Comparison of ENCODE assay signal across 8 cellular contexts in genomic region chr17:62507191-62507836, GRCh38. TPM values are rescaled to one million over a fixed set of nuclear protein-coding genes. Genes with fewer than 3 reads are reported as not detected.
DNase-seq lines count a peak whose midpoint lies in the region; ATAC-seq, FAIRE-seq and TF ChIP-seq lines count a peak whose summit lies in the region.
"Not testable (repeated sequence)": the region's sequence is repeated elsewhere in the genome, so short reads cannot be mapped to it uniquely, and the experiment has no call there.

No MANE protein-coding gene starts in this region.

- H3K4me3 ChIP-seq in A549 = peak overlapping the region; percentile 20; the same call in 1 of the 3 replicates
- H3K4me3 ChIP-seq in OCI-LY3 (ENCODE audit: low read length) = peak overlapping the region; percentile 31; the same call in 1 of the 2 replicates
- not testable (repeated sequence) for H3K4me3 ChIP-seq in fibroblast of villous mesenchyme (ENCODE audit: low read depth, low read length)

- H3K4me2 ChIP-seq in A549 (peak overlapping the region; percentile 69), OCI-LY3 (ENCODE audit: low read length) (peak overlapping the region; percentile 66)

- POLR2A ChIA-PET in A549 (lab: Yijun Ruan, JAX) = interaction anchor here (0.6 kb wide), 1 partner anchor 50 kb away, joined by 3 read pairs; no protein-coding TSS in a partner anchor
- POLR2A ChIA-PET in naive thymus-derived CD8-positive, alpha-beta T cell (lab: Charles Lee) = not testable (repeated sequence)

- H3K79me2 ChIP-seq in OCI-LY3 (ENCODE audit: low read length) = peaks cover 78% of the 10 kb centered on the region

- not testable (repeated sequence) for H2AFZ ChIP-seq in OCI-LY3 (ENCODE audit: low read depth, low read length)

- H3K4me3 Mint-ChIP-seq in activated naive CD4-positive, alpha-beta T cell treated with anti-CD3 and anti-CD28 coated beads, Interleukin-2, amount 50 U/mL, for 24 hours = peak overlapping the region; percentile 9
- H3K4me3 Mint-ChIP-seq in naive thymus-derived CD8-positive, alpha-beta T cell = peak overlapping the region in 9 of 10 donors; percentile 0 to 52 (median 21)

- ATAC-seq in A549 (peak; percentile 44 to 50; a peak in 4 of 6 replicates), GM18508 (IDR thresholded peaks at IDR 0.05; ENCODE audit: insufficient read depth, unreplicated experiment) (peak; percentile 48), GM21423 (IDR thresholded peaks at IDR 0.05; ENCODE audit: unreplicated experiment) (peak; percentile 81), HG03139 (IDR thresholded peaks at IDR 0.05; ENCODE audit: unreplicated experiment) (peak; percentile 66)
- peak; percentile 21 to 30 for ATAC-seq in naive thymus-derived CD8-positive, alpha-beta T cell

- H3K27ac Mint-ChIP-seq in activated naive CD4-positive, alpha-beta T cell treated with anti-CD3 and anti-CD28 coated beads, Interleukin-2, amount 50 U/mL, for 24 hours = peak overlapping the region; percentile 41
- H3K27ac Mint-ChIP-seq in naive thymus-derived CD8-positive, alpha-beta T cell = peak overlapping the region; percentile 1 to 80 (median 74)

- not testable (repeated sequence) for TF ChIP-seq RAD21 in A549 (conservative IDR thresholded peaks at IDR 0.05 in 1 of 2, IDR thresholded peaks at IDR 0.05 in 1 of 2)

- DNase-seq in A549 (ENCODE audit: low read depth in 1 of 2, low spot score in 1 of 2) (peak; percentile 4 to 21), fibroblast of villous mesenchyme (ENCODE audit: low read depth) (peak; percentile 48)
- DNase-seq in naive thymus-derived CD8-positive, alpha-beta T cell = not testable (repeated sequence)

- H3K4me1 Mint-ChIP-seq in activated naive CD4-positive, alpha-beta T cell treated with anti-CD3 and anti-CD28 coated beads, Interleukin-2, amount 50 U/mL, for 24 hours = peaks cover 50% of the 10 kb centered on the region
- H3K4me1 Mint-ChIP-seq in naive thymus-derived CD8-positive, alpha-beta T cell = peaks cover 7 to 61% (median 42%) of the 10 kb centered on the region in 4 donors

- not testable (repeated sequence) for H3K27me3 ChIP-seq in OCI-LY3 (ENCODE audit: low read depth, low read length)

- not testable (repeated sequence) for H3K9me3 Mint-ChIP-seq in activated naive CD4-positive, alpha-beta T cell treated with anti-CD3 and anti-CD28 coated beads, Interleukin-2, amount 50 U/mL, for 24 hours; naive thymus-derived CD8-positive, alpha-beta T cell

- H3K36me3 ChIP-seq in OCI-LY3 (replicated peaks; ENCODE audit: low read depth, low read length) = not testable (repeated sequence)

- TF ChIP-seq EP300 in A549 (IDR thresholded peaks at IDR 0.05) = not testable (repeated sequence)

- CTCF ChIA-PET in A549 (lab: Yijun Ruan, JAX) = not testable (repeated sequence)

- H3K9ac ChIP-seq in OCI-LY3 (ENCODE audit: low read length) = not testable (repeated sequence)

- not testable (repeated sequence) for H3K27me3 Mint-ChIP-seq in activated naive CD4-positive, alpha-beta T cell treated with anti-CD3 and anti-CD28 coated beads, Interleukin-2, amount 50 U/mL, for 24 hours; naive thymus-derived CD8-positive, alpha-beta T cell

- H3K4me1 ChIP-seq in A549 = peaks cover 23% of the 10 kb centered on the region
- peaks cover 11% of the 10 kb centered on the region for H3K4me1 ChIP-seq in OCI-LY3 (ENCODE audit: low read length)

- peak overlapping the region in 1 of 2 experiments; percentile 58; a peak in 4 of 6 replicates for H3K27ac ChIP-seq in A549
- peak overlapping the region; percentile 40 for H3K27ac ChIP-seq in OCI-LY3 (ENCODE audit: low read length)

- not testable (repeated sequence) for FAIRE-seq in A549 (lab: Jason Lieb, UNC)

- TF ChIP-seq POLR2A in A549 (IDR thresholded peaks at IDR 0.05; ENCODE audit: low read length) = not testable (repeated sequence)

- 11% methylated on average over 6 of the region's 6 CpGs for WGBS in A549 (ENCODE audit: missing lambda C conversion rate)

- not testable (repeated sequence) for TF ChIP-seq CTCF in A549 (IDR thresholded peaks at IDR 0.05); OCI-LY3 (IDR thresholded peaks at IDR 0.05; ENCODE audit: low read depth, low read length); fibroblast of villous mesenchyme (IDR thresholded peaks at IDR 0.05; ENCODE audit: insufficient read depth, low read depth, low read length)

- H3K36me3 Mint-ChIP-seq in activated naive CD4-positive, alpha-beta T cell treated with anti-CD3 and anti-CD28 coated beads, Interleukin-2, amount 50 U/mL, for 24 hours = not testable (repeated sequence)
- H3K36me3 Mint-ChIP-seq in naive thymus-derived CD8-positive, alpha-beta T cell = peaks cover 0 to 10% (median 0%) of the 10 kb centered on the region in 3 donors

- peaks cover 29% of the 10 kb centered on the region for H4K20me1 ChIP-seq in OCI-LY3 (ENCODE audit: insufficient read depth, low read length)

- H3K9me3 ChIP-seq in A549; OCI-LY3 (ENCODE audit: insufficient read depth, low read length): not testable (repeated sequence)

RNA-seq across cellular contexts. Expression of gene TLK2, which starts 28.7 kb away (rescaled TPM):
- 68.7 and 68.8 TPM in 2 replicates for polyA plus RNA-seq in A549 (2011; rRNA removed)
- 28.3 and 31.7 TPM in 2 replicates for polyA plus RNA-seq in A549 (2012; cell fraction: cytosol; rRNA removed)
- polyA plus RNA-seq in A549 (2012; cell fraction: nucleus; rRNA removed) = 19.0 and 25.8 TPM in 2 replicates
- polyA plus RNA-seq in A549 (2017; fragmentation: RNase III; extraction: RNeasy Plus Mini Kit Qiagen cat#74134 plus additional on column Dnase treatment) = 26.7 to 33.0 TPM (median 30.4 TPM) in 3 replicates
- polyA minus RNA-seq in A549 (2011; rRNA and poly(A)+ RNA removed) = 121 and 153 TPM in 2 replicates
- 49.3 and 60.0 TPM in 2 replicates for total RNA-seq in fibroblast of villous mesenchyme
- 10 to 100 TPM; 71.3 to 79.5 TPM for total RNA-seq in naive thymus-derived CD8-positive, alpha-beta T cell
- polyA plus RNA-seq in naive thymus-derived CD8-positive, alpha-beta T cell = 10 to 100 TPM in 1 of 3 donors, 1 to 10 TPM in 2; 8.2 to 12.0 (median 9.2) TPM

Comparison
In these comparisons a context has a peak if more than half of its experiments do, and no peak if none do; other contexts are left out.
1. ATAC-seq: peak in every context shown above with its lines; median percentile 81 in GM21423; 66 in HG03139; 48 in GM18508; 47 in A549; 26 in naive thymus-derived CD8-positive, alpha-beta T cell.